9 cellular contexts compared by ENCODE assay signal in the genomic region with DNA sequence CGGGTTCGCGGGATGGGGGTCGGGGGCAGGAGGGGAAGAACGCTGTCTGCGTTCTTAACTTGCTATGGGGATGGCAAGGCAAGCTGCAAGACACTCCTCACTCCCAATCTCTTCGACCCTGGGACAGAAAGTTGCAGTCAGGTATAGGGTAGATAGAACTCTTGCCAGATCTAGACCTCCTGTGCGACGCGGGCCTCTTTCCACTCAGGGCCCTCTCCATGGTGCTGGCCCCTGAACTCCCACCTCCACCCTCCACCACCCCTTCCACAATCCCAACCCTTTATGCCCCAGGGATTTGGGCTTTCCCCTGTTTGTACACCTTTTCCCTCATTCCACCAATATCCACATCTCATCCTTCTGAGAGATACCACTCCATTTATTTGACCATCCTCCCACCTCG. TPM values are rescaled to one million over a fixed set of nuclear protein-coding genes. Genes with fewer than 3 reads are reported as not detected.
DNase-seq lines count a peak whose midpoint lies in the region; ATAC-seq, FAIRE-seq and TF ChIP-seq lines count a peak whose summit lies in the region.
"Had no signal": no experiment of that assay in that cellular context is flagged by ENCODE, and none has a peak within 500 bp of the region (broad histone marks: within the 10 kb centered on the region; RNA-seq: fewer than 3 reads in every experiment).

No MANE protein-coding gene starts in this region.

- no peaks in the 10 kb centered on the region for H3K36me3 Mint-ChIP-seq in natural killer cell treated with Interleukin-12 subunit alpha and Interleukin-12 subunit beta and Interleukin-15 and Interleukin-18, amount 100 ng/mL, for 72 hours

- no peaks in the 10 kb centered on the region for H3K9me3 ChIP-seq in colonic mucosa

- TF ChIP-seq CTCF in BJ (IDR thresholded peaks at IDR 0.05; ENCODE audit: insufficient read depth, low read depth, low read length) (no peak), LNCaP clone FGC (IDR thresholded peaks at IDR 0.05; ENCODE audit: control insufficient read depth, extremely low read depth, insufficient read depth) (no peak), colonic mucosa (IDR thresholded peaks at IDR 0.05) (no peak)

- H3K4me1 ChIP-seq in colonic mucosa, result peaks cover 20% of the 10 kb centered on the region

- H3K27me3 ChIP-seq in BJ (ENCODE audit: control insufficient read depth, insufficient read depth, low read length), result no peaks in the 10 kb centered on the region
- H3K27me3 ChIP-seq in colonic mucosa, result no peaks in the 10 kb centered on the region

- FAIRE-seq in urothelium cell line (lab: Jason Lieb, UNC), result no peak

- H3K9me3 Mint-ChIP-seq in natural killer cell treated with Interleukin-12 subunit alpha and Interleukin-12 subunit beta and Interleukin-15 and Interleukin-18, amount 100 ng/mL, for 72 hours, result no peaks in the 10 kb centered on the region

- DNase-seq in BJ (ENCODE audit: low read depth) (no peak), LNCaP clone FGC (ENCODE audit: low read depth) (no peak), colonic mucosa (no peak), SHP77 treated with DMSO at 0.1 percent for 48 hours (lab: John Stamatoyannopoulos, UW) (no peak), urothelium cell line (ENCODE audit: low spot score) (no peak), HEK293T (ENCODE audit: extremely low spot score) (no peak)
- no peak for DNase-seq in natural killer cell treated with Interleukin-12 subunit alpha and Interleukin-12 subunit beta and Interleukin-15 and Interleukin-18, amount 100 ng/mL, for 72 hours (ENCODE audit: low spot score)
- DNase-seq: NCI-H774 had no signal

- H3K27ac Mint-ChIP-seq in natural killer cell treated with Interleukin-12 subunit alpha and Interleukin-12 subunit beta and Interleukin-15 and Interleukin-18, amount 100 ng/mL, for 72 hours, result peak overlapping the region; percentile 92 to 98

- H3K27me3 Mint-ChIP-seq in natural killer cell treated with Interleukin-12 subunit alpha and Interleukin-12 subunit beta and Interleukin-15 and Interleukin-18, amount 100 ng/mL, for 72 hours, result no peaks in the 10 kb centered on the region

- intact Hi-C loops in colonic mucosa (cut with DNase I), result loop anchor here (5.0 kb wide), 1 partner anchor 32 kb away; a partner anchor contains a TSS

- no peak for ATAC-seq in natural killer cell treated with Interleukin-12 subunit alpha and Interleukin-12 subunit beta and Interleukin-15 and Interleukin-18, amount 100 ng/mL, for 72 hours
- ATAC-seq in HG02852 (IDR thresholded peaks at IDR 0.05; ENCODE audit: unreplicated experiment), result no peak

- CTCF ChIA-PET in BJ (lab: Yijun Ruan, JAX) (interaction anchor here (0.5 to 3.7 kb wide), 3 partner anchors 33 to 88 kb away, joined by 3 to 19 read pairs (median 7); a partner anchor contains a TSS), HEK293T (lab: Yijun Ruan, JAX) (interaction anchor here (1.2 kb wide), 1 partner anchor 35 kb away, joined by 3 read pairs; a partner anchor contains a TSS)

- H3K4me3 Mint-ChIP-seq in natural killer cell treated with Interleukin-12 subunit alpha and Interleukin-12 subunit beta and Interleukin-15 and Interleukin-18, amount 100 ng/mL, for 72 hours, result peak overlapping the region; percentile 88

- POLR2A ChIA-PET in BJ (lab: Charles Lee), result no interaction called here
- POLR2A ChIA-PET in HEK293T (lab: Yijun Ruan, JAX), result interaction anchor here (1.6 kb wide), 1 partner anchor 41 kb away, joined by 3 read pairs; a partner anchor contains a TSS

- H3K9ac ChIP-seq in colonic mucosa (ENCODE audit: low read depth in 2 of 2, low read length in 2 of 2), result peak overlapping the region; percentile 73 to 88

- H3K4me1 Mint-ChIP-seq in natural killer cell treated with Interleukin-12 subunit alpha and Interleukin-12 subunit beta and Interleukin-15 and Interleukin-18, amount 100 ng/mL, for 72 hours (ENCODE audit: low read depth in 2 of 2), result peaks cover 35 to 48% of the 10 kb centered on the region in 2 donors

- H3K4me3 ChIP-seq in BJ (ENCODE audit: low read depth, low read length), result peak overlapping the region; percentile 85
- H3K4me3 ChIP-seq in LNCaP clone FGC (ENCODE audit: low read depth, low read length), result peak overlapping the region; percentile 75
- H3K4me3 ChIP-seq in colonic mucosa, result peak overlapping the region; percentile 70

- H3K27ac ChIP-seq in colonic mucosa, result no peak overlapping the region

- H3K36me3 ChIP-seq in BJ (ENCODE audit: control insufficient read depth, insufficient read depth, low read length) (peaks cover 4% of the 10 kb centered on the region), colonic mucosa (no peaks in the 10 kb centered on the region)

TF ChIP-seq in HEK293T, 16 proteins besides CTCF, POLR2A, EP300 and RAD21:
- TF ChIP-seq HDGF (IDR thresholded peaks at IDR 0.05; ENCODE audit: borderline replicate concordance), result no peak
- no peak for TF ChIP-seq LEF1 (IDR thresholded peaks at IDR 0.05; ENCODE audit: borderline replicate concordance)
- TF ChIP-seq BHLHE40 (IDR thresholded peaks at IDR 0.05; ENCODE audit: borderline replicate concordance), result no peak
- TF ChIP-seq ARNT (IDR thresholded peaks at IDR 0.05), result no peak
- TF ChIP-seq TARDBP (IDR thresholded peaks at IDR 0.05), result no peak
- TF ChIP-seq CTBP1 (IDR thresholded peaks at IDR 0.05; ENCODE audit: borderline replicate concordance), result no peak
- no peak for TF ChIP-seq SUZ12 (IDR thresholded peaks at IDR 0.05)
- TF ChIP-seq FOXA1 (IDR thresholded peaks at IDR 0.05), result no peak
- TF ChIP-seq, protein P1, sequence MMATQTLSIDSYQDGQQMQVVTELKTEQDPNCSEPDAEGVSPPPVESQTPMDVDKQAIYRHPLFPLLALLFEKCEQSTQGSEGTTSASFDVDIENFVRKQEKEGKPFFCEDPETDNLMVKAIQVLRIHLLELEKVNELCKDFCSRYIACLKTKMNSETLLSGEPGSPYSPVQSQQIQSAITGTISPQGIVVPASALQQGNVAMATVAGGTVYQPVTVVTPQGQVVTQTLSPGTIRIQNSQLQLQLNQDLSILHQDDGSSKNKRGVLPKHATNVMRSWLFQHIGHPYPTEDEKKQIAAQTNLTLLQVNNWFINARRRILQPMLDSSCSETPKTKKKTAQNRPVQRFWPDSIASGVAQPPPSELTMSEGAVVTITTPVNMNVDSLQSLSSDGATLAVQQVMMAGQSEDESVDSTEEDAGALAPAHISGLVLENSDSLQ (IDR thresholded peaks at IDR 0.05), result no peak
- TF ChIP-seq FOXK2 (IDR thresholded peaks at IDR 0.05), result no peak
- TF ChIP-seq FOXM1 (IDR thresholded peaks at IDR 0.05; ENCODE audit: borderline replicate concordance), result no peak

RNA-seq across cellular contexts. Expression of a gene that starts 0.8 kb away (rescaled TPM):
- 47.5 and 52.0 TPM in 2 replicates for polyA plus RNA-seq in BJ (2011; rRNA removed)
- 8.7 and 17.1 TPM in 2 replicates for polyA minus RNA-seq in BJ (2011; rRNA and poly(A)+ RNA removed)
- 10 to 100 TPM; 30.3 to 68.4 TPM for total RNA-seq in colonic mucosa
- total RNA-seq in natural killer cell treated with Interleukin-12 subunit alpha and Interleukin-12 subunit beta and Interleukin-15 and Interleukin-18, amount 100 ng/mL, for 72 hours, result 10 to 100 TPM; 66.3 to 81.6 TPM

RNA-seq across cellular contexts. Expression of a gene that starts 3.2 kb away (rescaled TPM):
- 212 and 338 TPM in 2 replicates for polyA plus RNA-seq in BJ (2011; rRNA removed)
- polyA minus RNA-seq in BJ (2011; rRNA and poly(A)+ RNA removed), result 374 and 608 TPM in 2 replicates
- total RNA-seq in colonic mucosa, result 10 to 100 TPM; 29.0 to 36.0 TPM
- total RNA-seq in natural killer cell treated with Interleukin-12 subunit alpha and Interleukin-12 subunit beta and Interleukin-15 and Interleukin-18, amount 100 ng/mL, for 72 hours, result 10 to 100 TPM; 34.1 to 48.8 TPM

RNA-seq across cellular contexts. Expression of a gene that starts 4.9 kb away (rescaled TPM):
- not detected in 2 replicates for polyA plus RNA-seq in BJ (2011; rRNA removed)
- not detected in 2 replicates for polyA minus RNA-seq in BJ (2011; rRNA and poly(A)+ RNA removed)
- 100 to 1,000 TPM; 158 to 163 TPM for total RNA-seq in colonic mucosa
- total RNA-seq in natural killer cell treated with Interleukin-12 subunit alpha and Interleukin-12 subunit beta and Interleukin-15 and Interleukin-18, amount 100 ng/mL, for 72 hours, result 1 to 10 TPM in 1 of 2 donors, under 1 TPM in 1; 0.50 to 1.4 TPM

RNA-seq across cellular contexts. Expression of a gene that starts 33.2 kb away (rescaled TPM):
- 21.0 and 26.8 TPM in 2 replicates for polyA plus RNA-seq in BJ (2011; rRNA removed)
- 28.9 and 38.8 TPM in 2 replicates for polyA minus RNA-seq in BJ (2011; rRNA and poly(A)+ RNA removed)
- 10 to 100 TPM; 39.3 to 57.7 TPM for total RNA-seq in colonic mucosa
- total RNA-seq in natural killer cell treated with Interleukin-12 subunit alpha and Interleukin-12 subunit beta and Interleukin-15 and Interleukin-18, amount 100 ng/mL, for 72 hours, result 10 to 100 TPM; 59.3 to 99.3 TPM

RNA-seq across cellular contexts. Expression of a gene that starts 35.7 kb away (rescaled TPM):
- polyA plus RNA-seq in BJ (2011; rRNA removed), result 60.7 and 72.6 TPM in 2 replicates
- 57.8 and 79.5 TPM in 2 replicates for polyA minus RNA-seq in BJ (2011; rRNA and poly(A)+ RNA removed)
- total RNA-seq in colonic mucosa, result 10 to 100 TPM; 80.1 to 84.2 TPM
- total RNA-seq in natural killer cell treated with Interleukin-12 subunit alpha and Interleukin-12 subunit beta and Interleukin-15 and Interleukin-18, amount 100 ng/mL, for 72 hours, result 100 to 1,000 TPM; 102 to 166 TPM

Comparison
In these comparisons a context has a peak if more than half of its experiments do, and no peak if none do; other contexts are left out.
1. RNA of a gene that starts 4.9 kb away (total RNA-seq): 158 to 163 TPM in colonic mucosa; 0.50 to 1.4 TPM in natural killer cell treated with Interleukin-12 subunit alpha and Interleukin-12 subunit beta and Interleukin-15 and Interleukin-18, amount 100 ng/mL, for 72 hours; every median in the first group is over 10 times any median in the second.
2. Peak in every context shown above with its lines, with median percentiles within 50 percentile points of each other: H3K4me3 ChIP-seq.